ENCODE assay signal across 2 cellular contexts in the genomic region with DNA sequence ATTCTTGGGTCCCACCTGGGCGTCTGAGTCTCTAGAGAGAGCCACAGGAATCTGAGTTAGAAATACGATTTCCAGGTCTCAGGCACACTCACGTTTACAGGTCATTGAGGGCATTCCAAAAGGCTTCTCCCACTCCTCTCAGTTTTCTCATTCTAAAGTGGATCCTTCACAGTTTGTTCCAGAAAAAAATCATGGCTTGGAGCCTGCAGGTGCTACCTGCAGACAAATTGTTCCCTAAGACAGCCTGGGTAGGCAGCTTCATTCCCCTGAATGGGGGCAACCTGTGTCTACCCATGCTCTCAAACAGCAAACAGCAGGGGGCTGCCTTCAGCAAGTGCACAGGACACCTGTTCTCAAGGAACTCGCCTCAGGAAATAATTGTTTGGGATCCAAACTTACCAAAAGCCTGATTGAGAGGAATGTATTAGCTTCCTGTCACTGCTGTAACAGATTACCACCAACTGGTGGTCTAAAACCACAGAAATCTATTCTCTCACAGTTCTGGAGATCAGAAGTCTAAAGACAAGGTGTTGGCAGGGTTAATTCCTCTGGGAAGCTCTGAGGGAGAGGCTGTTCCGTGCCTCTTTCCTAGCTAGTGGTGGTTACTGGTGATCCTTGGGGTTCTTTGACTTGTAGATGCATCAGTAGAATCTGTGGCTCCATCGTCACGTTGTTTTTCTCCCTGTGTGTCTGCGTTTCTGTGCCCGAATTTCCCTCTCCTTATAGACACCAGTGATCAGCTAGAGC.
TF ChIP-seq lines count a peak whose summit lies in the region.

No MANE protein-coding gene starts in this region.

TF ChIP-seq in SK-N-SH, 30 proteins besides CTCF, POLR2A, EP300 and RAD21:
- TF ChIP-seq, protein P1, sequence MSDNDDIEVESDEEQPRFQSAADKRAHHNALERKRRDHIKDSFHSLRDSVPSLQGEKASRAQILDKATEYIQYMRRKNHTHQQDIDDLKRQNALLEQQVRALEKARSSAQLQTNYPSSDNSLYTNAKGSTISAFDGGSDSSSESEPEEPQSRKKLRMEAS (IDR thresholded peaks at IDR 0.05; ENCODE audit: low read depth): no peak
- TF ChIP-seq, protein P2, sequence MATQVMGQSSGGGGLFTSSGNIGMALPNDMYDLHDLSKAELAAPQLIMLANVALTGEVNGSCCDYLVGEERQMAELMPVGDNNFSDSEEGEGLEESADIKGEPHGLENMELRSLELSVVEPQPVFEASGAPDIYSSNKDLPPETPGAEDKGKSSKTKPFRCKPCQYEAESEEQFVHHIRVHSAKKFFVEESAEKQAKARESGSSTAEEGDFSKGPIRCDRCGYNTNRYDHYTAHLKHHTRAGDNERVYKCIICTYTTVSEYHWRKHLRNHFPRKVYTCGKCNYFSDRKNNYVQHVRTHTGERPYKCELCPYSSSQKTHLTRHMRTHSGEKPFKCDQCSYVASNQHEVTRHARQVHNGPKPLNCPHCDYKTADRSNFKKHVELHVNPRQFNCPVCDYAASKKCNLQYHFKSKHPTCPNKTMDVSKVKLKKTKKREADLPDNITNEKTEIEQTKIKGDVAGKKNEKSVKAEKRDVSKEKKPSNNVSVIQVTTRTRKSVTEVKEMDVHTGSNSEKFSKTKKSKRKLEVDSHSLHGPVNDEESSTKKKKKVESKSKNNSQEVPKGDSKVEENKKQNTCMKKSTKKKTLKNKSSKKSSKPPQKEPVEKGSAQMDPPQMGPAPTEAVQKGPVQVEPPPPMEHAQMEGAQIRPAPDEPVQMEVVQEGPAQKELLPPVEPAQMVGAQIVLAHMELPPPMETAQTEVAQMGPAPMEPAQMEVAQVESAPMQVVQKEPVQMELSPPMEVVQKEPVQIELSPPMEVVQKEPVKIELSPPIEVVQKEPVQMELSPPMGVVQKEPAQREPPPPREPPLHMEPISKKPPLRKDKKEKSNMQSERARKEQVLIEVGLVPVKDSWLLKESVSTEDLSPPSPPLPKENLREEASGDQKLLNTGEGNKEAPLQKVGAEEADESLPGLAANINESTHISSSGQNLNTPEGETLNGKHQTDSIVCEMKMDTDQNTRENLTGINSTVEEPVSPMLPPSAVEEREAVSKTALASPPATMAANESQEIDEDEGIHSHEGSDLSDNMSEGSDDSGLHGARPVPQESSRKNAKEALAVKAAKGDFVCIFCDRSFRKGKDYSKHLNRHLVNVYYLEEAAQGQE (IDR thresholded peaks at IDR 0.05; ENCODE audit: low read depth, low read length): no peak
- TF ChIP-seq TEAD4 (IDR thresholded peaks at IDR 0.05; ENCODE audit: borderline replicate concordance, insufficient read depth): no peak
- TF ChIP-seq POLR2AphosphoS5 (IDR thresholded peaks at IDR 0.05; ENCODE audit: low read depth, low read length): no peak
- TF ChIP-seq GATA2 (CRISPR knock-in tag; IDR thresholded peaks at IDR 0.05): no peak
- no peak for TF ChIP-seq SIN3A (IDR thresholded peaks at IDR 0.05; ENCODE audit: borderline replicate concordance, low read depth, low read length)
- no peak for TF ChIP-seq TAF1 (IDR thresholded peaks at IDR 0.05; ENCODE audit: borderline replicate concordance, low read depth, low read length)
- TF ChIP-seq CHD2 (IDR thresholded peaks at IDR 0.05; ENCODE audit: low read length, partially characterized antibody): no peak
- no peak for TF ChIP-seq GABPA (IDR thresholded peaks at IDR 0.05; ENCODE audit: low read depth)

TF ChIP-seq in SK-N-SH treated with all-trans-retinoic acid at 6 μM for 48 hours, 23 proteins besides CTCF, POLR2A, EP300 and RAD21 (continued from another document):
- TF ChIP-seq, protein P3, sequence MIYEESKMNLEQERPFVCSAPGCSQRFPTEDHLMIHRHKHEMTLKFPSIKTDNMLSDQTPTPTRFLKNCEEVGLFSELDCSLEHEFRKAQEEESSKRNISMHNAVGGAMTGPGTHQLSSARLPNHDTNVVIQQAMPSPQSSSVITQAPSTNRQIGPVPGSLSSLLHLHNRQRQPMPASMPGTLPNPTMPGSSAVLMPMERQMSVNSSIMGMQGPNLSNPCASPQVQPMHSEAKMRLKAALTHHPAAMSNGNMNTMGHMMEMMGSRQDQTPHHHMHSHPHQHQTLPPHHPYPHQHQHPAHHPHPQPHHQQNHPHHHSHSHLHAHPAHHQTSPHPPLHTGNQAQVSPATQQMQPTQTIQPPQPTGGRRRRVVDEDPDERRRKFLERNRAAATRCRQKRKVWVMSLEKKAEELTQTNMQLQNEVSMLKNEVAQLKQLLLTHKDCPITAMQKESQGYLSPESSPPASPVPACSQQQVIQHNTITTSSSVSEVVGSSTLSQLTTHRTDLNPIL (CRISPR knock-in tag; IDR thresholded peaks at IDR 0.05; ENCODE audit: low read depth): no peak
- TF ChIP-seq, protein P4, sequence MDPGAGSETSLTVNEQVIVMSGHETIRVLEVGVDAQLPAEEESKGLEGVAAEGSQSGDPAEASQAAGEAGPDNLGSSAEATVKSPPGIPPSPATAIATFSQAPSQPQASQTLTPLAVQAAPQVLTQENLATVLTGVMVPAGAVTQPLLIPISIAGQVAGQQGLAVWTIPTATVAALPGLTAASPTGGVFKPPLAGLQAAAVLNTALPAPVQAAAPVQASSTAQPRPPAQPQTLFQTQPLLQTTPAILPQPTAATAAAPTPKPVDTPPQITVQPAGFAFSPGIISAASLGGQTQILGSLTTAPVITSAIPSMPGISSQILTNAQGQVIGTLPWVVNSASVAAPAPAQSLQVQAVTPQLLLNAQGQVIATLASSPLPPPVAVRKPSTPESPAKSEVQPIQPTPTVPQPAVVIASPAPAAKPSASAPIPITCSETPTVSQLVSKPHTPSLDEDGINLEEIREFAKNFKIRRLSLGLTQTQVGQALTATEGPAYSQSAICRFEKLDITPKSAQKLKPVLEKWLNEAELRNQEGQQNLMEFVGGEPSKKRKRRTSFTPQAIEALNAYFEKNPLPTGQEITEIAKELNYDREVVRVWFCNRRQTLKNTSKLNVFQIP (CRISPR knock-in tag; IDR thresholded peaks at IDR 0.05; ENCODE audit: borderline replicate concordance, low read depth): no peak
- TF ChIP-seq, protein P5, sequence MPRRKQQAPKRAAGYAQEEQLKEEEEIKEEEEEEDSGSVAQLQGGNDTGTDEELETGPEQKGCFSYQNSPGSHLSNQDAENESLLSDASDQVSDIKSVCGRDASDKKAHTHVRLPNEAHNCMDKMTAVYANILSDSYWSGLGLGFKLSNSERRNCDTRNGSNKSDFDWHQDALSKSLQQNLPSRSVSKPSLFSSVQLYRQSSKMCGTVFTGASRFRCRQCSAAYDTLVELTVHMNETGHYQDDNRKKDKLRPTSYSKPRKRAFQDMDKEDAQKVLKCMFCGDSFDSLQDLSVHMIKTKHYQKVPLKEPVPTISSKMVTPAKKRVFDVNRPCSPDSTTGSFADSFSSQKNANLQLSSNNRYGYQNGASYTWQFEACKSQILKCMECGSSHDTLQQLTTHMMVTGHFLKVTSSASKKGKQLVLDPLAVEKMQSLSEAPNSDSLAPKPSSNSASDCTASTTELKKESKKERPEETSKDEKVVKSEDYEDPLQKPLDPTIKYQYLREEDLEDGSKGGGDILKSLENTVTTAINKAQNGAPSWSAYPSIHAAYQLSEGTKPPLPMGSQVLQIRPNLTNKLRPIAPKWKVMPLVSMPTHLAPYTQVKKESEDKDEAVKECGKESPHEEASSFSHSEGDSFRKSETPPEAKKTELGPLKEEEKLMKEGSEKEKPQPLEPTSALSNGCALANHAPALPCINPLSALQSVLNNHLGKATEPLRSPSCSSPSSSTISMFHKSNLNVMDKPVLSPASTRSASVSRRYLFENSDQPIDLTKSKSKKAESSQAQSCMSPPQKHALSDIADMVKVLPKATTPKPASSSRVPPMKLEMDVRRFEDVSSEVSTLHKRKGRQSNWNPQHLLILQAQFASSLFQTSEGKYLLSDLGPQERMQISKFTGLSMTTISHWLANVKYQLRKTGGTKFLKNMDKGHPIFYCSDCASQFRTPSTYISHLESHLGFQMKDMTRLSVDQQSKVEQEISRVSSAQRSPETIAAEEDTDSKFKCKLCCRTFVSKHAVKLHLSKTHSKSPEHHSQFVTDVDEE (CRISPR knock-in tag; IDR thresholded peaks at IDR 0.05): no peak
- TF ChIP-seq ZC3H10 (CRISPR knock-in tag; IDR thresholded peaks at IDR 0.05): no peak
- no peak for TF ChIP-seq TOX (CRISPR knock-in tag; IDR thresholded peaks at IDR 0.05; ENCODE audit: borderline replicate concordance)
- no peak for TF ChIP-seq ZFP3 (CRISPR knock-in tag; IDR thresholded peaks at IDR 0.05)
- no peak for TF ChIP-seq ZNF70 (CRISPR knock-in tag; IDR thresholded peaks at IDR 0.05)
